In genomic region chr3:131560795-131561194, GRCh38 we compare ENCODE assay signal across 15 cellular contexts. TPM values are rescaled to one million over a fixed set of nuclear protein-coding genes. Genes with fewer than 3 reads are reported as not detected.
DNase-seq lines count a peak whose midpoint lies in the region; ATAC-seq, FAIRE-seq and TF ChIP-seq lines count a peak whose summit lies in the region.
"Had no signal": no experiment of that assay in that cellular context is flagged by ENCODE, and none has a peak within 500 bp of the region (broad histone marks: within the 10 kb centered on the region; RNA-seq: fewer than 3 reads in every experiment).

No MANE protein-coding gene starts in this region.

- intact Hi-C loops in GM12878 (cut with micrococcal nuclease; ENCODE audit: unreplicated experiment) = no loop called here
- intact Hi-C loops in aorta (cut with DNase I) = no loop called here

- no peak for TF ChIP-seq POLR2A in GM12878 (IDR thresholded peaks at IDR 0.05; ENCODE audit: low read depth, low read length)

- H3K4me3 Mint-ChIP-seq in neural crest cell = peak overlapping the region; percentile 79
- H3K4me3 Mint-ChIP-seq: CD4-positive, alpha-beta memory T cell; IgD-negative memory B cell had no signal

- peak; percentile 50 for ATAC-seq in HG02852 (IDR thresholded peaks at IDR 0.05; ENCODE audit: unreplicated experiment)
- peak; percentile 58; the same call in 2 of the 3 replicates for ATAC-seq in GM12878
- ATAC-seq in aorta (ENCODE audit: low FRiP score) = no peak
- no peak for ATAC-seq in HG03571 (IDR thresholded peaks at IDR 0.05; ENCODE audit: unreplicated experiment)
- ATAC-seq: A549 had no signal

- peak overlapping the region; percentile 98 for H3K27ac Mint-ChIP-seq in neural crest cell (ENCODE audit: unreplicated experiment)
- H3K27ac Mint-ChIP-seq: IgD-negative memory B cell had no signal

- H3K9me3 ChIP-seq in GM12878 (replicated peaks; ENCODE audit: control insufficient read depth, insufficient read depth, low read length) (no peaks in the 10 kb centered on the region), aorta (ENCODE audit: control insufficient read depth, low read length) (no peaks in the 10 kb centered on the region)
- H3K9me3 ChIP-seq: A549, BE2C, HAP-1 had no signal

- no peak overlapping the region for H3K4me2 ChIP-seq in GM12878 (ENCODE audit: control insufficient read depth, insufficient read depth)
- H3K4me2 ChIP-seq: A549 had no signal

- H3K27me3 Mint-ChIP-seq in neural crest cell (ENCODE audit: low read depth) = peaks cover 5% of the 10 kb centered on the region

- DNase-seq in GM12878 (ENCODE audit: low read depth, low spot score) (no peak), neural crest cell (ENCODE audit: low read depth, low spot score) (no peak), aorta (no peak), NCI-H526 (lab: John Stamatoyannopoulos, UW) (no peak)
- DNase-seq: BE2C; CD4-positive, alpha-beta memory T cell; DMS79 had no signal

- H3K27me3 ChIP-seq in GM12878 (replicated peaks in 1 of 2; ENCODE audit: control insufficient read depth in 2 of 2, insufficient read depth in 2 of 2, low read length in 1 of 2) = no peaks in the 10 kb centered on the region
- H3K27me3 ChIP-seq in aorta (ENCODE audit: control insufficient read depth in 1 of 2, insufficient read depth in 2 of 2, low read length in 1 of 2) = no peaks in the 10 kb centered on the region
- H3K27me3 ChIP-seq: BE2C had no signal

- peaks cover 4% of the 10 kb centered on the region for H3K36me3 Mint-ChIP-seq in neural crest cell (ENCODE audit: low read depth)
- H3K36me3 Mint-ChIP-seq: CD4-positive, alpha-beta memory T cell; IgD-negative memory B cell had no signal

- SMC1A ChIA-PET in GM12878 (lab: Charles Lee; ENCODE audit: uncharacterized antibody, unreplicated experiment) = interaction anchor here (1.5 kb wide), 1 partner anchor 8 kb away, joined by 6 read pairs; no protein-coding TSS in a partner anchor

- no peak for TF ChIP-seq CTCF in GM12878 (IDR thresholded peaks at IDR 0.05 in 2 of 3, conservative IDR thresholded peaks at IDR 0.05 in 1 of 3; ENCODE audit: control insufficient read depth in 2 of 3, extremely low read depth in 1 of 3, insufficient read depth in 1 of 3, low read depth in 3 of 3, low read length in 3 of 3)
- no peak for TF ChIP-seq CTCF in neural crest cell (conservative IDR thresholded peaks at IDR 0.05)

- H3K27ac ChIP-seq in GM12878 (ENCODE audit: control insufficient read depth, insufficient read depth) (no peak overlapping the region), aorta (ENCODE audit: low read depth in 1 of 2, low read length in 2 of 2) (no peak overlapping the region)
- H3K27ac ChIP-seq: A549, C4-2B had no signal

- H3K9me3 Mint-ChIP-seq in neural crest cell = peaks cover under 1% of the 10 kb centered on the region
- H3K9me3 Mint-ChIP-seq: CD4-positive, alpha-beta memory T cell had no signal

- POLR2A ChIA-PET in GM12878 (lab: Charles Lee) = no interaction called here

- H3K4me1 ChIP-seq in GM12878 (ENCODE audit: control insufficient read depth, insufficient read depth, low read length) (peaks cover 5% of the 10 kb centered on the region; the same call in 1 of the 2 replicates), aorta (ENCODE audit: control insufficient read depth in 1 of 2, insufficient read depth in 2 of 2, low read length in 2 of 2) (no peaks in the 10 kb centered on the region)
- H3K4me1 ChIP-seq: A549, BE2C had no signal

- no peak overlapping the region for H3K9ac ChIP-seq in GM12878 (ENCODE audit: control insufficient read depth, insufficient read depth, low read length)

- H3K36me3 ChIP-seq in GM12878 (ENCODE audit: control insufficient read depth in 2 of 2, insufficient read depth in 2 of 2, low read length in 1 of 2) = no peaks in the 10 kb centered on the region
- H3K36me3 ChIP-seq in aorta (ENCODE audit: control insufficient read depth in 1 of 2, insufficient read depth in 2 of 2, low read length in 1 of 2) = no peaks in the 10 kb centered on the region
- H3K36me3 ChIP-seq: BE2C, HAP-1 had no signal

- peaks cover 52% of the 10 kb centered on the region for H3K4me1 Mint-ChIP-seq in neural crest cell
- H3K4me1 Mint-ChIP-seq: CD4-positive, alpha-beta memory T cell; IgD-negative memory B cell had no signal

- H3K4me3 ChIP-seq in GM12878 (no peak overlapping the region), aorta (ENCODE audit: low read length in 2 of 2) (no peak overlapping the region)
- H3K4me3 ChIP-seq: A549, HAP-1 had no signal

- no peak for TF ChIP-seq RAD21 in GM12878 (IDR thresholded peaks at IDR 0.05; ENCODE audit: insufficient read depth, low read depth, low read length)

- FAIRE-seq in GM12878 (lab: Jason Lieb, UNC) = no peak
- FAIRE-seq: A549, GM19239, H1 had no signal

- RAD21 ChIA-PET in GM12878 (lab: Charles Lee; ENCODE audit: unreplicated experiment) = interaction anchor here (0.8 kb wide), 1 partner anchor 12 kb away, joined by 3 read pairs; no protein-coding TSS in a partner anchor

- CTCF ChIA-PET in GM12878 (lab: Yijun Ruan, JAX) = interaction anchor here (1.2 to 5.0 kb wide), 2 partner anchors 11 to 126 kb away, joined by 3 to 29 read pairs; no protein-coding TSS in a partner anchor

- BruUV-seq in GM12878 (replicated peaks; lab: Mats Ljungman, UMichigan) = no TSS peak

- no peak overlapping the region for H2AFZ ChIP-seq in GM12878 (ENCODE audit: control insufficient read depth, low read depth, low read length)

- in situ Hi-C loops in GM12878 (cut with MboI) = no loop called here

- no peaks in the 10 kb centered on the region for H4K20me1 ChIP-seq in GM12878 (ENCODE audit: control insufficient read depth, insufficient read depth)

- no peaks in the 10 kb centered on the region for H3K79me2 ChIP-seq in GM12878 (ENCODE audit: control insufficient read depth, insufficient read depth, low read length)

- 65% methylated on average over 3 of the region's 3 CpGs for WGBS in GM12878 (ENCODE audit: insufficient coverage, insufficient replicate concordance, low lambda C conversion rate, missing lambda C conversion rate)
- WGBS in aorta, 2 donors = 79 to 83% methylated on average over 3 of the region's 3 CpGs

- no peak for TF ChIP-seq EP300 in GM12878 (IDR thresholded peaks at IDR 0.05; ENCODE audit: borderline replicate concordance in 1 of 2, control insufficient read depth in 1 of 2, low read depth in 2 of 2, low read length in 2 of 2)

TF ChIP-seq in GM12878, 131 proteins besides CTCF, POLR2A, EP300 and RAD21:
- TF ChIP-seq SMARCA5 (IDR thresholded peaks at IDR 0.05) (no peak), CBFB (IDR thresholded peaks at IDR 0.05; ENCODE audit: low read depth) (no peak), IRF5 (IDR thresholded peaks at IDR 0.05; ENCODE audit: borderline replicate concordance) (no peak), BCL3 (IDR thresholded peaks at IDR 0.05; ENCODE audit: borderline replicate concordance, insufficient read depth, low read depth, low read length, poor library complexity, severe bottlenecking) (no peak)

RNA-seq across cellular contexts. Expression of gene MRPL3, which starts 58.0 kb away (rescaled TPM):
- total RNA-seq in GM12878 (2013; cell fraction: nucleolus; rRNA removed) = 122 and 134 TPM in 2 replicates
- total RNA-seq in GM12878 (2014; rRNA removed) = 193 and 201 TPM in 2 replicates
- 197 and 203 TPM in 2 replicates for total RNA-seq in GM12878 (2014; rRNA removed; fragmentation: Illumina TruSeq; extraction: Trizol)
- total RNA-seq in GM12878 (2021) = 127 and 129 TPM in 2 replicates
- polyA plus RNA-seq in GM12878 (2011; ENCODE audit: low read depth) = 53.9 TPM
- 237 and 308 TPM in 2 replicates for polyA plus RNA-seq in GM12878 (2011; rRNA removed)
- 120 and 173 TPM in 2 replicates for polyA plus RNA-seq in GM12878 (2011; cell fraction: cytosol; rRNA removed)
- polyA plus RNA-seq in GM12878 (2011; cell fraction: nucleus; rRNA removed) = 75.8 and 87.9 TPM in 2 replicates
- 65.9 and 78.8 TPM in 2 replicates for polyA plus RNA-seq in GM12878 (2012)
- polyA plus RNA-seq in GM12878 (2014; fragmentation: Illumina TruSeq; extraction: Trizol) = 307 and 353 TPM in 2 replicates
- 100 to 1,000 TPM in 1 of 2 experiments, 10 to 100 TPM in 1; 91.6 to 107 TPM for polyA plus RNA-seq in GM12878 (2014; fragmentation: Nextera tagmentation; extraction: Ambion mirVana)
- polyA plus RNA-seq in GM12878 (2014; rRNA removed) = 158 and 164 TPM in 2 replicates
- polyA plus RNA-seq in GM12878 (2016; fragmentation: Nextera tagmentation; extraction: Ambion mirVana) = 100 to 1,000 TPM; 248 to 249 TPM
- 130 and 195 TPM in 2 replicates for polyA minus RNA-seq in GM12878 (2011; rRNA and poly(A)+ RNA removed)
- polyA minus RNA-seq in GM12878 (2011; cell fraction: cytosol; rRNA and poly(A)+ RNA removed) = 43.0 and 44.7 TPM in 2 replicates
- polyA minus RNA-seq in GM12878 (2011; cell fraction: nucleus; rRNA and poly(A)+ RNA removed) = 105 and 174 TPM in 2 replicates
- 107 TPM in 2 replicates for total RNA-seq in neural crest cell
- 10 to 100 TPM; 44.7 to 52.5 TPM for total RNA-seq in aorta
- 10 to 100 TPM; 40.9 to 51.7 TPM for polyA plus RNA-seq in aorta

Comparison
In these comparisons a context has a peak if more than half of its experiments do, and no peak if none do; other contexts are left out.
1. ATAC-seq: peak in HG02852 (single experiment) and GM12878 (single experiment); none in aorta (single experiment) and HG03571 (single experiment).